31 cellular contexts compared by ENCODE assay signal in the genomic region with DNA sequence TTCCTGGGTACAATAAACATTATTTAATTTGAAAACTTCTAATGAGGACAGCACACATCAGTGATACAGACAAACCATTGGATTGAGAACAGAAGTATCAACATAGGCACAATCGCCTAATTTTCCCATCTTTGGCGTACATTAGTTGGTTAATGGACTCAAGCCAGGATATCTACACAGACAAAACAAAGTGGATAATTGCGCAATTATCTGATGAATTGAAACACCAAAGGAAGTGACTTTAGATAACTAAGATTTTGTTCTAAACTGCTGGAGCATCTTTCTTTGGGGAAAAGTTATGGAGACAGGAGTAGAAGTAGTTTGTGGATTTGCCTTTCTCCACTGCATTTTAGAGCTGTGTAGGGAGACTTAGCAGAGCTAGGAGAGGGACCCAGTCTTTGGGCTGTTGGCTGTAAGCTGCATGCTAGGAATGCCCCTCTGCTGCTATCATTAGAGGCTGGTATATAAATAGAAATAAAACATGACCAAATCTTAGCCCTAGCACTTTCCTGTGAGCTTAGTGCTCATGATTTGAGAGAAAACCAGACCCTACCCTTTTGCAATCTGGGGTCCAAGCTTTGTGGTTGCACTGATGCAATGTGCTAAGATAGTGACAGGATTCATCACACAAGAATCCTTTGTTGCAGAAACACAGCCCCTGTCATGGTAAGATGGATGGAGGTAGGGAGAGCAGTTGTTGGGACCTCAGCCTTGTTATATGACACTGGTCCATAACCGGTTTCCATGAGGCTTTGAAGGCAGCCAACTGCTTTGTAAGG.
DNase-seq lines count a peak whose midpoint lies in the region; ATAC-seq, FAIRE-seq and TF ChIP-seq lines count a peak whose summit lies in the region.
"Had no signal": no experiment of that assay in that cellular context is flagged by ENCODE, and none has a peak within 500 bp of the region (broad histone marks: within the 10 kb centered on the region; RNA-seq: fewer than 3 reads in every experiment).

No MANE protein-coding gene starts in this region.

- no peak for TF ChIP-seq CTCF in A549 (IDR thresholded peaks at IDR 0.05)
- TF ChIP-seq CTCF in transverse colon (IDR thresholded peaks at IDR 0.05) = no peak

- H3K9me3 ChIP-seq in A549 (no peaks in the 10 kb centered on the region), transverse colon (no peaks in the 10 kb centered on the region)
- H3K9me3 ChIP-seq: BLaER1, esophagus muscularis mucosa, gastroesophageal sphincter, SK-N-SH had no signal

- H3K27ac ChIP-seq in A549 (no peak overlapping the region), transverse colon (no peak overlapping the region)
- H3K27ac ChIP-seq: BLaER1, esophagus muscularis mucosa, gastroesophageal sphincter, hepatocyte, KMS-11, tibial nerve had no signal

- no peak for TF ChIP-seq EP300 in A549 (IDR thresholded peaks at IDR 0.05)
- no peak for TF ChIP-seq EP300 in Ishikawa (IDR thresholded peaks at IDR 0.05; ENCODE audit: borderline replicate concordance)
- no peak for TF ChIP-seq EP300 in transverse colon (IDR thresholded peaks at IDR 0.05; ENCODE audit: low read depth)

- no peak overlapping the region for H3K4me2 ChIP-seq in A549
- H3K4me2 ChIP-seq: BLaER1, hepatocyte, KMS-11, SK-N-SH had no signal

- no peak for FAIRE-seq in A549 (lab: Jason Lieb, UNC)

- intact Hi-C loops in transverse colon (cut with DNase I; ENCODE audit: low total_unique reads) = no loop called here

- CTCF ChIA-PET in A549 (lab: Yijun Ruan, JAX) = no interaction called here

- TF ChIP-seq POLR2A in A549 (IDR thresholded peaks at IDR 0.05; ENCODE audit: low read length) (no peak), transverse colon (IDR thresholded peaks at IDR 0.05) (no peak)

- DNase-seq in A549 (ENCODE audit: low read depth in 1 of 2, low spot score in 1 of 2) (no peak), amniotic epithelial cell (ENCODE audit: low read depth) (peak; percentile 96), islet precursor cell (peak; percentile 72), iPS-NIHi7 (ENCODE audit: extremely low spot score) (no peak), inferior parietal cortex (ENCODE audit: extremely low spot score) (no peak), transverse colon (no peak)
- DNase-seq: activated CD4-positive, alpha-beta memory T cell treated with anti-CD3 and anti-CD28 coated beads, Interleukin-2, amount 10 ng/mL, durations not matched to agents 7 days and 5 days; activated CD4-positive, alpha-beta T cell treated with anti-CD3 and anti-CD28 coated beads for 1 hour; activated CD8-positive, alpha-beta memory T cell treated with anti-CD3 and anti-CD28 coated beads, Interleukin-2, amount 50 U/mL, for 48 hours; activated naive CD4-positive, alpha-beta T cell treated with anti-CD3 and anti-CD28 coated beads, Interleukin-2, amount 50 U/mL, for 16 hours; amygdala; caudate nucleus; DMS53; GDM1; immature natural killer cell; left ventricle myocardium superior; naive thymus-derived CD8-positive, alpha-beta T cell; NCI-H2029 treated with DMSO at 0.1 percent for 48 hours; NCI-H446; SK-N-SH; stimulated activated CD4-positive, alpha-beta T cell treated with anti-CD3 and anti-CD28 coated beads, Interleukin-2, amount 100 ng/mL, for 24 hours; T-helper 17 cell had no signal

- no peak for ATAC-seq in A549
- ATAC-seq in GM19467 (IDR thresholded peaks at IDR 0.05; ENCODE audit: unreplicated experiment) = no peak
- ATAC-seq: gastroesophageal sphincter; HCT116; left ventricle myocardium superior; naive thymus-derived CD8-positive, alpha-beta T cell; T-helper 17 cell had no signal

- no peaks in the 10 kb centered on the region for H3K27me3 ChIP-seq in transverse colon
- H3K27me3 ChIP-seq: BLaER1, esophagus muscularis mucosa, gastroesophageal sphincter, hepatocyte, tibial nerve had no signal

- in situ Hi-C loops in transverse colon (cut with MboI; ENCODE audit: low pct_ligation_motif_present in 1 of 4, low pct_unique_long_range_greater_than_20kb in 1 of 4, low sequenced_read_pairs in 3 of 4) = no loop called here

- H3K36me3 ChIP-seq in transverse colon = no peaks in the 10 kb centered on the region
- H3K36me3 ChIP-seq: BLaER1, esophagus muscularis mucosa, gastroesophageal sphincter, tibial nerve had no signal

- H3K4me1 ChIP-seq in A549 (no peaks in the 10 kb centered on the region), transverse colon (no peaks in the 10 kb centered on the region)
- H3K4me1 ChIP-seq: BLaER1, esophagus muscularis mucosa, gastroesophageal sphincter, tibial nerve had no signal

- H3K4me3 ChIP-seq in A549 = no peak overlapping the region
- no peak overlapping the region for H3K4me3 ChIP-seq in transverse colon
- H3K4me3 ChIP-seq: BLaER1, esophagus muscularis mucosa, gastroesophageal sphincter, hepatocyte, tibial nerve had no signal

- no peak for TF ChIP-seq RAD21 in A549 (conservative IDR thresholded peaks at IDR 0.05 in 1 of 2, IDR thresholded peaks at IDR 0.05 in 1 of 2)
- TF ChIP-seq RAD21 in Ishikawa (IDR thresholded peaks at IDR 0.05; ENCODE audit: low read depth) = no peak

- WGBS in A549 (ENCODE audit: missing lambda C conversion rate) = 18% methylated on average over 4 of the region's 4 CpGs
- WGBS in transverse colon (ENCODE audit: low coverage in 1 of 2), 2 donors = 86 to 91% methylated on average over 4 of the region's 4 CpGs

- POLR2A ChIA-PET in A549 (lab: Yijun Ruan, JAX) = no interaction called here

TF ChIP-seq in A549, 52 proteins besides CTCF, POLR2A, EP300 and RAD21:
- TF ChIP-seq PHF8 (IDR thresholded peaks at IDR 0.05; ENCODE audit: borderline replicate concordance, low read depth) = no peak
- TF ChIP-seq CEBPB (IDR thresholded peaks at IDR 0.05) = peak; percentile 39 to 45; a peak in 1 of 4 replicates
- no peak for TF ChIP-seq RNF2 (IDR thresholded peaks at IDR 0.05; ENCODE audit: borderline replicate concordance, low read depth)
TF ChIP-seq in A549: peak in this region for 1.

TF ChIP-seq in Ishikawa, 13 proteins besides CTCF, POLR2A, EP300 and RAD21:
- TF ChIP-seq, protein P1, sequence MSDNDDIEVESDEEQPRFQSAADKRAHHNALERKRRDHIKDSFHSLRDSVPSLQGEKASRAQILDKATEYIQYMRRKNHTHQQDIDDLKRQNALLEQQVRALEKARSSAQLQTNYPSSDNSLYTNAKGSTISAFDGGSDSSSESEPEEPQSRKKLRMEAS (IDR thresholded peaks at IDR 0.05) = no peak
- TF ChIP-seq TCF12 (IDR thresholded peaks at IDR 0.05; ENCODE audit: low read depth) (no peak), YY1 (IDR thresholded peaks at IDR 0.05; ENCODE audit: low read depth) (no peak), CEBPB (IDR thresholded peaks at IDR 0.05) (peak; percentile 40; the same call in 1 of the 2 replicates), TAF1 (IDR thresholded peaks at IDR 0.05; ENCODE audit: low read depth) (no peak), TEAD4 (IDR thresholded peaks at IDR 0.05) (no peak), NFIC (IDR thresholded peaks at IDR 0.05) (no peak)
- TF ChIP-seq, protein P2, sequence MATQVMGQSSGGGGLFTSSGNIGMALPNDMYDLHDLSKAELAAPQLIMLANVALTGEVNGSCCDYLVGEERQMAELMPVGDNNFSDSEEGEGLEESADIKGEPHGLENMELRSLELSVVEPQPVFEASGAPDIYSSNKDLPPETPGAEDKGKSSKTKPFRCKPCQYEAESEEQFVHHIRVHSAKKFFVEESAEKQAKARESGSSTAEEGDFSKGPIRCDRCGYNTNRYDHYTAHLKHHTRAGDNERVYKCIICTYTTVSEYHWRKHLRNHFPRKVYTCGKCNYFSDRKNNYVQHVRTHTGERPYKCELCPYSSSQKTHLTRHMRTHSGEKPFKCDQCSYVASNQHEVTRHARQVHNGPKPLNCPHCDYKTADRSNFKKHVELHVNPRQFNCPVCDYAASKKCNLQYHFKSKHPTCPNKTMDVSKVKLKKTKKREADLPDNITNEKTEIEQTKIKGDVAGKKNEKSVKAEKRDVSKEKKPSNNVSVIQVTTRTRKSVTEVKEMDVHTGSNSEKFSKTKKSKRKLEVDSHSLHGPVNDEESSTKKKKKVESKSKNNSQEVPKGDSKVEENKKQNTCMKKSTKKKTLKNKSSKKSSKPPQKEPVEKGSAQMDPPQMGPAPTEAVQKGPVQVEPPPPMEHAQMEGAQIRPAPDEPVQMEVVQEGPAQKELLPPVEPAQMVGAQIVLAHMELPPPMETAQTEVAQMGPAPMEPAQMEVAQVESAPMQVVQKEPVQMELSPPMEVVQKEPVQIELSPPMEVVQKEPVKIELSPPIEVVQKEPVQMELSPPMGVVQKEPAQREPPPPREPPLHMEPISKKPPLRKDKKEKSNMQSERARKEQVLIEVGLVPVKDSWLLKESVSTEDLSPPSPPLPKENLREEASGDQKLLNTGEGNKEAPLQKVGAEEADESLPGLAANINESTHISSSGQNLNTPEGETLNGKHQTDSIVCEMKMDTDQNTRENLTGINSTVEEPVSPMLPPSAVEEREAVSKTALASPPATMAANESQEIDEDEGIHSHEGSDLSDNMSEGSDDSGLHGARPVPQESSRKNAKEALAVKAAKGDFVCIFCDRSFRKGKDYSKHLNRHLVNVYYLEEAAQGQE (IDR thresholded peaks at IDR 0.05; ENCODE audit: low read depth) = no peak

Comparison
In these comparisons a context has a peak if more than half of its experiments do, and no peak if none do; other contexts are left out.
1. DNase-seq: peak in amniotic epithelial cell (single experiment) and islet precursor cell (single experiment); none in A549 (0 of 2), iPS-NIHi7 (single experiment), inferior parietal cortex (single experiment) and transverse colon (single experiment).